ENCODE assay signal across 20 cellular contexts in genomic region chr18:49019446-49020045, GRCh38.
DNase-seq lines count a peak whose midpoint lies in the region; ATAC-seq, FAIRE-seq and TF ChIP-seq lines count a peak whose summit lies in the region.
"Had no signal": no experiment of that assay in that cellular context is flagged by ENCODE, and none has a peak within 500 bp of the region (broad histone marks: within the 10 kb centered on the region; RNA-seq: fewer than 3 reads in every experiment).

No MANE protein-coding gene starts in this region.

- H3K27me3 ChIP-seq in keratinocyte (ENCODE audit: control insufficient read depth, extremely low read depth, insufficient read depth, low read length), result no peaks in the 10 kb centered on the region
- H3K27me3 ChIP-seq: ascending aorta, pancreas, transverse colon had no signal

- intact Hi-C loops in mucosa of descending colon (cut with DNase I, micrococcal nuclease), result no loop called here

- TF ChIP-seq POLR2A in A549 (IDR thresholded peaks at IDR 0.05; ENCODE audit: low read length), result no peak
- no peak for TF ChIP-seq POLR2A in GM12892 (IDR thresholded peaks at IDR 0.05; ENCODE audit: low read depth, low read length)

- H3K9me3 Mint-ChIP-seq in activated CD8-positive, alpha-beta memory T cell treated with anti-CD3 and anti-CD28 coated beads, Interleukin-2, amount 10 ng/mL, durations not matched to agents 7 days and 5 days (ENCODE audit: low read depth), result no peaks in the 10 kb centered on the region
- H3K9me3 Mint-ChIP-seq: activated CD8-positive, alpha-beta T cell treated with anti-CD3 and anti-CD28 coated beads for 36 hours; stimulated activated effector memory CD8-positive, alpha-beta T cell treated with anti-CD3 and anti-CD28 coated beads, Interleukin-12 subunit alpha, Interleukin-12 subunit beta, amount 100 ng/mL, for 72 hours had no signal

- H3K9ac ChIP-seq in keratinocyte (ENCODE audit: control insufficient read depth, extremely low read depth, insufficient read depth, low read length), result no peak overlapping the region

- WGBS in A549 (ENCODE audit: missing lambda C conversion rate), result 80% methylated on average over 8 of the region's 8 CpGs

- no peak for FAIRE-seq in A549 (lab: Jason Lieb, UNC)
- peak; percentile 87 for FAIRE-seq in GM12892 (lab: Jason Lieb, UNC)
- peak; percentile 87 for FAIRE-seq in keratinocyte (lab: Jason Lieb, UNC)
- FAIRE-seq: GM19239, pancreas had no signal

- H3K4me2 ChIP-seq in A549 (no peak overlapping the region), keratinocyte (ENCODE audit: control insufficient read depth, extremely low read depth, insufficient read depth, low read depth, low read length) (no peak overlapping the region)

- H3K4me3 ChIP-seq in A549, result no peak overlapping the region
- no peak overlapping the region for H3K4me3 ChIP-seq in keratinocyte (ENCODE audit: control insufficient read depth in 2 of 3, extremely low read depth in 1 of 3, insufficient read depth in 2 of 3, low read depth in 1 of 3, low read length in 3 of 3)
- no peak overlapping the region for H3K4me3 ChIP-seq in mucosa of descending colon
- H3K4me3 ChIP-seq: ascending aorta, pancreas, SK-N-MC, transverse colon had no signal

- CTCF ChIA-PET in A549 (lab: Yijun Ruan, JAX), result no interaction called here
- CTCF ChIA-PET in activated CD8-positive, alpha-beta memory T cell treated with anti-CD3 and anti-CD28 coated beads, Interleukin-2, amount 10 ng/mL, durations not matched to agents 7 days and 5 days (lab: Charles Lee), result interaction anchor here (1.3 to 2.2 kb wide), 2 partner anchors 158 to 218 kb away, joined by 3 to 7 read pairs; no protein-coding TSS in a partner anchor

- H3K27ac ChIP-seq in A549 (peak overlapping the region; percentile 33 to 92; a peak in 4 of 6 replicates), keratinocyte (ENCODE audit: control insufficient read depth, insufficient read depth, low read length) (peak overlapping the region; percentile 19)
- H3K27ac ChIP-seq: ascending aorta, pancreas, SK-N-MC, transverse colon had no signal

- peaks cover 2% of the 10 kb centered on the region for H3K4me1 Mint-ChIP-seq in activated CD8-positive, alpha-beta memory T cell treated with anti-CD3 and anti-CD28 coated beads, Interleukin-2, amount 10 ng/mL, durations not matched to agents 7 days and 5 days

- TF ChIP-seq RAD21 in A549 (conservative IDR thresholded peaks at IDR 0.05 in 1 of 2, IDR thresholded peaks at IDR 0.05 in 1 of 2), result no peak

- H3K4me1 ChIP-seq in A549 (peaks cover 41% of the 10 kb centered on the region), keratinocyte (ENCODE audit: control insufficient read depth, extremely low read depth, insufficient read depth, low read length) (peaks cover 40% of the 10 kb centered on the region), mucosa of descending colon (ENCODE audit: low read depth) (peaks cover 8% of the 10 kb centered on the region)
- H3K4me1 ChIP-seq: pancreas had no signal

- H3K4me3 Mint-ChIP-seq in activated CD8-positive, alpha-beta memory T cell treated with anti-CD3 and anti-CD28 coated beads, Interleukin-2, amount 10 ng/mL, durations not matched to agents 7 days and 5 days, result no peak overlapping the region
- H3K4me3 Mint-ChIP-seq: activated CD8-positive, alpha-beta T cell treated with anti-CD3 and anti-CD28 coated beads for 36 hours; stimulated activated effector memory CD8-positive, alpha-beta T cell treated with anti-CD3 and anti-CD28 coated beads, Interleukin-12 subunit alpha, Interleukin-12 subunit beta, amount 100 ng/mL, for 72 hours had no signal

- H3K36me3 Mint-ChIP-seq in activated CD8-positive, alpha-beta memory T cell treated with anti-CD3 and anti-CD28 coated beads, Interleukin-2, amount 10 ng/mL, durations not matched to agents 7 days and 5 days, result no peaks in the 10 kb centered on the region
- H3K36me3 Mint-ChIP-seq: stimulated activated effector memory CD8-positive, alpha-beta T cell treated with anti-CD3 and anti-CD28 coated beads, Interleukin-12 subunit alpha, Interleukin-12 subunit beta, amount 100 ng/mL, for 72 hours had no signal

- no peak for DNase-seq in A549 (ENCODE audit: low read depth in 1 of 2, low spot score in 1 of 2)
- DNase-seq in GM12892 (ENCODE audit: insufficient read length), result peak; percentile 13
- peak; percentile 33 for DNase-seq in activated CD8-positive, alpha-beta memory T cell treated with anti-CD3 and anti-CD28 coated beads, Interleukin-2, amount 10 ng/mL, durations not matched to agents 7 days and 5 days
- DNase-seq in keratinocyte (ENCODE audit: low read depth, low spot score), result no peak
- no peak for DNase-seq in CD1c-positive myeloid dendritic cell (ENCODE audit: extremely low spot score)
- no peak for DNase-seq in mucosa of descending colon
- DNase-seq: activated CD8-positive, alpha-beta T cell treated with anti-CD3 and anti-CD28 coated beads for 36 hours; activated gamma-delta T cell; COR-L47; cortex of kidney; NCI-H1694 treated with DMSO at 0.1 percent for 48 hours; NCI-H446 had no signal

- POLR2A ChIA-PET in A549 (lab: Yijun Ruan, JAX), result no interaction called here

- no peak overlapping the region for H2AFZ ChIP-seq in keratinocyte (ENCODE audit: control insufficient read depth, low read length)

- no peak overlapping the region for H3K27ac Mint-ChIP-seq in activated CD8-positive, alpha-beta memory T cell treated with anti-CD3 and anti-CD28 coated beads, Interleukin-2, amount 10 ng/mL, durations not matched to agents 7 days and 5 days
- H3K27ac Mint-ChIP-seq: activated CD8-positive, alpha-beta T cell treated with anti-CD3 and anti-CD28 coated beads for 36 hours; stimulated activated effector memory CD8-positive, alpha-beta T cell treated with anti-CD3 and anti-CD28 coated beads, Interleukin-12 subunit alpha, Interleukin-12 subunit beta, amount 100 ng/mL, for 72 hours had no signal

- TF ChIP-seq CTCF in A549 (IDR thresholded peaks at IDR 0.05), result no peak
- TF ChIP-seq CTCF in keratinocyte (optimal IDR thresholded peaks at IDR 0.05 in 1 of 3, IDR thresholded peaks at IDR 0.05 in 1 of 3, conservative IDR thresholded peaks at IDR 0.05 in 1 of 3; ENCODE audit: extremely low read depth in 1 of 3, insufficient read depth in 2 of 3, low read length in 3 of 3), result no peak
- no peak for TF ChIP-seq CTCF in mucosa of descending colon (IDR thresholded peaks at IDR 0.05)

- TF ChIP-seq EP300 in A549 (IDR thresholded peaks at IDR 0.05), result no peak

- no peak for ATAC-seq in A549
- no peak for ATAC-seq in activated CD8-positive, alpha-beta memory T cell treated with anti-CD3 and anti-CD28 coated beads, Interleukin-2, amount 10 ng/mL, durations not matched to agents 7 days and 5 days
- ATAC-seq in mucosa of descending colon, result no peak
- ATAC-seq in GM21737 (IDR thresholded peaks at IDR 0.05; ENCODE audit: unreplicated experiment), result no peak
- no peak for ATAC-seq in esophagus mucosa
- ATAC-seq: activated CD8-positive, alpha-beta T cell treated with anti-CD3 and anti-CD28 coated beads for 36 hours; pancreas; stimulated activated effector memory CD8-positive, alpha-beta T cell treated with anti-CD3 and anti-CD28 coated beads, Interleukin-12 subunit alpha, Interleukin-12 subunit beta, amount 100 ng/mL, for 72 hours had no signal

- H3K27me3 Mint-ChIP-seq in activated CD8-positive, alpha-beta memory T cell treated with anti-CD3 and anti-CD28 coated beads, Interleukin-2, amount 10 ng/mL, durations not matched to agents 7 days and 5 days, result no peaks in the 10 kb centered on the region
- H3K27me3 Mint-ChIP-seq: activated CD8-positive, alpha-beta T cell treated with anti-CD3 and anti-CD28 coated beads for 36 hours had no signal

- H3K9me3 ChIP-seq in A549 (no peaks in the 10 kb centered on the region), keratinocyte (ENCODE audit: control insufficient read depth, low read depth, low read length) (no peaks in the 10 kb centered on the region), mucosa of descending colon (no peaks in the 10 kb centered on the region)
- H3K9me3 ChIP-seq: ascending aorta, pancreas, transverse colon had no signal

- no peaks in the 10 kb centered on the region for H3K36me3 ChIP-seq in keratinocyte (ENCODE audit: control insufficient read depth in 2 of 2, extremely low read depth in 1 of 2, insufficient read depth in 2 of 2, low read length in 2 of 2)
- no peaks in the 10 kb centered on the region for H3K36me3 ChIP-seq in mucosa of descending colon (ENCODE audit: low read depth)
- H3K36me3 ChIP-seq: ascending aorta, pancreas, transverse colon had no signal

- dilution Hi-C loops in keratinocyte (cut with MboI; ENCODE audit: extremely low pct_ligation_motif_present, low sequenced_read_pairs), result no loop called here

- no peaks in the 10 kb centered on the region for H4K20me1 ChIP-seq in keratinocyte (ENCODE audit: control insufficient read depth, extremely low read depth, insufficient read depth, low read length)

- H3K79me2 ChIP-seq in keratinocyte (ENCODE audit: control insufficient read depth, insufficient read depth, low read length), result no peaks in the 10 kb centered on the region

- peaks cover 2% of the 10 kb centered on the region for H3K9me1 ChIP-seq in keratinocyte (ENCODE audit: control insufficient read depth, extremely low read depth, insufficient read depth, low read length)

TF ChIP-seq in A549, 52 proteins besides CTCF, POLR2A, EP300 and RAD21 (continues in another document):
- TF ChIP-seq, protein P1, sequence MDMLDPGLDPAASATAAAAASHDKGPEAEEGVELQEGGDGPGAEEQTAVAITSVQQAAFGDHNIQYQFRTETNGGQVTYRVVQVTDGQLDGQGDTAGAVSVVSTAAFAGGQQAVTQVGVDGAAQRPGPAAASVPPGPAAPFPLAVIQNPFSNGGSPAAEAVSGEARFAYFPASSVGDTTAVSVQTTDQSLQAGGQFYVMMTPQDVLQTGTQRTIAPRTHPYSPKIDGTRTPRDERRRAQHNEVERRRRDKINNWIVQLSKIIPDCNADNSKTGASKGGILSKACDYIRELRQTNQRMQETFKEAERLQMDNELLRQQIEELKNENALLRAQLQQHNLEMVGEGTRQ (IDR thresholded peaks at IDR 0.05), result no peak
- TF ChIP-seq FOXS1 (CRISPR knock-in tag; IDR thresholded peaks at IDR 0.05) (no peak), TFCP2L1 (CRISPR knock-in tag; IDR thresholded peaks at IDR 0.05) (no peak), BHLHE40 (IDR thresholded peaks at IDR 0.05; ENCODE audit: low read depth, low read length) (no peak), NR3C1 (IDR thresholded peaks at IDR 0.05) (no peak), ELK1 (IDR thresholded peaks at IDR 0.05; ENCODE audit: low read depth, low read length) (no peak)

Comparison
In these comparisons a context has a peak if more than half of its experiments do, and no peak if none do; other contexts are left out.
1. DNase-seq: peak in GM12892 (single experiment) and activated CD8-positive, alpha-beta memory T cell treated with anti-CD3 and anti-CD28 coated beads, Interleukin-2, amount 10 ng/mL, durations not matched to agents 7 days and 5 days (single experiment); none in A549 (0 of 2), keratinocyte (single experiment), CD1c-positive myeloid dendritic cell (single experiment) and mucosa of descending colon (0 of 3).